Comparison of ENCODE assay signal across 17 cellular contexts in the genomic region with DNA sequence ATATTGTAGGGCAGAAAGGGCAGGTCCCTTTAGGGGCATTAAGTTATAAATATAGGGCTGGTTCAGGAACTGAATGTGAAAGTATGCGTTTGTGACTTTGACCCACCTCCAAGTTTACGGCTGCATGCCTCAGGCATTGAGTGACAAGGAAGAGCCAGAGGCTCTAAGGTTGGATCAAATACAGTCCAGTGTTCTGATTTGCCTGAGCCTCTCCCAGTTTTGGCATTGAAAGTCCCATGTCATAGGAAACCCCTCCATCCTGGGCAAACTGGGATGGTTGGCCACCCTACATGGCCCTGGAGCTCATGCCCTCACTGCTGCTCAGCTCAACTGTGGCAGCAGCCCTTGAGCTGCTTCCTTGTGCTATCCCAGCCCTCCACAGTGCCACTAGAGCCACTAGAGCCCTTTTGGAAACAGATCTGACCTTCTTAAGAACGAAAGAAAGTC. TPM values are rescaled to one million over a fixed set of nuclear protein-coding genes. Genes with fewer than 3 reads are reported as not detected.
DNase-seq lines count a peak whose midpoint lies in the region; ATAC-seq lines count a peak whose summit lies in the region.
"Had no signal": no experiment of that assay in that cellular context is flagged by ENCODE, and none has a peak within 500 bp of the region (broad histone marks: within the 10 kb centered on the region; RNA-seq: fewer than 3 reads in every experiment).

No MANE protein-coding gene starts in this region.

- peak overlapping the region; percentile 35 for H3K27ac ChIP-seq in subcutaneous abdominal adipose tissue (ENCODE audit: low read depth, low read length)
- H3K27ac ChIP-seq: SJCRH30 had no signal

- intact Hi-C loops in left colon (cut with DNase I, micrococcal nuclease): no loop called here
- intact Hi-C loops in sciatic nerve (cut with DNase I): no loop called here

- ATAC-seq in left colon: peak; percentile 81
- ATAC-seq in sciatic nerve: no peak

- H3K27me3 ChIP-seq in subcutaneous abdominal adipose tissue (ENCODE audit: control insufficient read depth in 5 of 5, insufficient read depth in 4 of 5, low read length in 5 of 5): no peaks in the 10 kb centered on the region
- H3K27me3 ChIP-seq: SJCRH30 had no signal

- no peaks in the 10 kb centered on the region for H3K9me3 ChIP-seq in subcutaneous abdominal adipose tissue (ENCODE audit: control insufficient read depth in 5 of 5, low read length in 5 of 5)
- H3K9me3 ChIP-seq: SJCRH30 had no signal

- no peak overlapping the region for H3K4me3 ChIP-seq in subcutaneous abdominal adipose tissue (ENCODE audit: low read depth in 1 of 5, low read length in 5 of 5)
- H3K4me3 ChIP-seq: SJCRH30 had no signal

- peak; percentile 19 for DNase-seq in NOMO-1 treated with DMSO at 0.1 percent for 48 hours (lab: John Stamatoyannopoulos, UW; ENCODE audit: unreplicated experiment)
- no peak for DNase-seq in NOMO-1 treated with dmso at 0.1 percent for 144 hours (lab: John Stamatoyannopoulos, UW; ENCODE audit: unreplicated experiment)
- peak; percentile 40 for DNase-seq in M059J (ENCODE audit: low read depth)
- DNase-seq in left colon: peak in 1 of 2 donors; percentile 79
- DNase-seq in iPS-NIHi7 (ENCODE audit: extremely low spot score): no peak
- DNase-seq in superior temporal gyrus (ENCODE audit: extremely low spot score): no peak
- DNase-seq in sciatic nerve (ENCODE audit: low spot score): no peak
- DNase-seq: 8988T; activated CD4-positive, alpha-beta T cell treated with anti-CD3 and anti-CD28 coated beads, Interleukin-2, amount 10 ng/mL, durations not matched to agents 24 days and 14 days; activated naive CD4-positive, alpha-beta T cell treated with anti-CD3 and anti-CD28 coated beads for 36 hours; CD4-positive, CD25-positive, alpha-beta regulatory T cell; erythroblast; NCI-H187 treated with DMSO at 0.1 percent for 48 hours; NCI-H446 treated with DMSO at 0.1 percent for 48 hours; SJCRH30; T-helper 9 cell had no signal

- peaks cover 0 to 23% (median 4%) of the 10 kb centered on the region in 5 donors for H3K36me3 ChIP-seq in subcutaneous abdominal adipose tissue (ENCODE audit: control insufficient read depth in 5 of 5, insufficient read depth in 5 of 5, low read length in 5 of 5)

- H3K4me1 ChIP-seq in subcutaneous abdominal adipose tissue (ENCODE audit: control insufficient read depth in 5 of 5, insufficient read depth in 5 of 5, low read length in 5 of 5): peaks cover 0 to 62% (median 42%) of the 10 kb centered on the region in 5 donors

- H3K9ac ChIP-seq in subcutaneous abdominal adipose tissue (ENCODE audit: low read length in 5 of 5): no peak overlapping the region

RNA-seq across cellular contexts. Expression of gene HK2, which starts 29.9 kb away (rescaled TPM):
- total RNA-seq in M059J (2014; rRNA removed; shearing (Covaris generic)): 14.2 and 23.1 TPM in 2 replicates
- total RNA-seq in left colon: 100 to 1,000 TPM; 172 to 423 TPM
- total RNA-seq in sciatic nerve: 15.7 TPM

Comparison
In these comparisons a context has a peak if more than half of its experiments do, and no peak if none do; other contexts are left out.
1. DNase-seq: peak in NOMO-1 treated with DMSO at 0.1 percent for 48 hours (single experiment) and M059J (single experiment); none in NOMO-1 treated with dmso at 0.1 percent for 144 hours (single experiment), iPS-NIHi7 (single experiment), superior temporal gyrus (single experiment) and sciatic nerve (single experiment).